In genomic region chr15:48643776-48644497, GRCh38 we compare ENCODE assay signal across 8 cellular contexts. TPM values are rescaled to one million over a fixed set of nuclear protein-coding genes. Genes with fewer than 3 reads are reported as not detected.
DNase-seq lines count a peak whose midpoint lies in the region; ATAC-seq and TF ChIP-seq lines count a peak whose summit lies in the region.

No MANE protein-coding gene starts in this region.

- 45 to 47% methylated on average over 12 of the region's 12 CpGs for WGBS in ectodermal cell, 2 experiments

- H3K4me1 ChIP-seq in ectodermal cell (ENCODE audit: control insufficient read depth, insufficient read depth, low read length): peaks cover 22% of the 10 kb centered on the region

- TF ChIP-seq CTCF in natural killer cell (IDR thresholded peaks at IDR 0.05): no peak

- peaks cover 19% of the 10 kb centered on the region for H3K27me3 ChIP-seq in ectodermal cell (ENCODE audit: control insufficient read depth, insufficient read depth, low read length, poor library complexity, severe bottlenecking)

- ATAC-seq in natural killer cell (no peak), naive B cell (ENCODE audit: low read depth in 2 of 2) (no peak), GM18519 (IDR thresholded peaks at IDR 0.05; ENCODE audit: low FRiP score, unreplicated experiment) (no peak), GM18858 (IDR thresholded peaks at IDR 0.05; ENCODE audit: unreplicated experiment) (no peak), GM21367 (IDR thresholded peaks at IDR 0.05; ENCODE audit: unreplicated experiment) (no peak)
- ATAC-seq in natural killer cell treated with Interleukin-12 subunit alpha and Interleukin-12 subunit beta and Interleukin-15 and Interleukin-18, amount 100 ng/mL, for 72 hours: no peak

- H3K27ac Mint-ChIP-seq in natural killer cell: no peak overlapping the region
- H3K27ac Mint-ChIP-seq in natural killer cell treated with Interleukin-12 subunit alpha and Interleukin-12 subunit beta and Interleukin-15 and Interleukin-18, amount 100 ng/mL, for 72 hours: no peak overlapping the region
- H3K27ac Mint-ChIP-seq in naive B cell: peak overlapping the region in 1 of 6 donors; percentile 54

- H3K27me3 Mint-ChIP-seq in natural killer cell (ENCODE audit: low read depth in 2 of 2): peaks cover 32 to 48% of the 10 kb centered on the region in 2 donors
- H3K27me3 Mint-ChIP-seq in natural killer cell treated with Interleukin-12 subunit alpha and Interleukin-12 subunit beta and Interleukin-15 and Interleukin-18, amount 100 ng/mL, for 72 hours: peaks cover 28 to 41% of the 10 kb centered on the region in 2 donors
- H3K27me3 Mint-ChIP-seq in naive B cell: peaks cover 22 to 31% (median 25%) of the 10 kb centered on the region in 3 donors

- peak overlapping the region; percentile 29 for H3K4me3 Mint-ChIP-seq in natural killer cell
- H3K4me3 Mint-ChIP-seq in natural killer cell treated with Interleukin-12 subunit alpha and Interleukin-12 subunit beta and Interleukin-15 and Interleukin-18, amount 100 ng/mL, for 72 hours: no peak overlapping the region
- peak overlapping the region in 6 of 8 donors; percentile 25 to 78 (median 54) for H3K4me3 Mint-ChIP-seq in naive B cell

- H3K36me3 ChIP-seq in ectodermal cell (ENCODE audit: control insufficient read depth, insufficient read depth, low read length): no peaks in the 10 kb centered on the region

- H3K9me3 Mint-ChIP-seq in natural killer cell (no peaks in the 10 kb centered on the region), naive B cell (no peaks in the 10 kb centered on the region)
- H3K9me3 Mint-ChIP-seq in natural killer cell treated with Interleukin-12 subunit alpha and Interleukin-12 subunit beta and Interleukin-15 and Interleukin-18, amount 100 ng/mL, for 72 hours: no peaks in the 10 kb centered on the region

- no peak overlapping the region for H3K27ac ChIP-seq in ectodermal cell (ENCODE audit: insufficient read depth, low read depth, low read length, poor library complexity, severe bottlenecking)

- H3K4me1 Mint-ChIP-seq in natural killer cell (no peaks in the 10 kb centered on the region), naive B cell (peaks cover 0 to 11% (median 8%) of the 10 kb centered on the region in 3 donors)
- H3K4me1 Mint-ChIP-seq in natural killer cell treated with Interleukin-12 subunit alpha and Interleukin-12 subunit beta and Interleukin-15 and Interleukin-18, amount 100 ng/mL, for 72 hours (ENCODE audit: low read depth in 2 of 2): no peaks in the 10 kb centered on the region

- H3K36me3 Mint-ChIP-seq in natural killer cell: no peaks in the 10 kb centered on the region
- H3K36me3 Mint-ChIP-seq in natural killer cell treated with Interleukin-12 subunit alpha and Interleukin-12 subunit beta and Interleukin-15 and Interleukin-18, amount 100 ng/mL, for 72 hours: no peaks in the 10 kb centered on the region
- H3K36me3 Mint-ChIP-seq in naive B cell: no peaks in the 10 kb centered on the region

- DNase-seq in natural killer cell: no peak
- no peak for DNase-seq in natural killer cell treated with Interleukin-12 subunit alpha and Interleukin-12 subunit beta and Interleukin-15 and Interleukin-18, amount 100 ng/mL, for 72 hours (ENCODE audit: low spot score)
- no peak for DNase-seq in naive B cell
- DNase-seq in stimulated activated CD4-positive, alpha-beta T cell treated with anti-CD3 and anti-CD28 coated beads, Interleukin-2, amount 100 ng/mL, for 48 hours: no peak

- peak overlapping the region; percentile 69 for H3K4me3 ChIP-seq in ectodermal cell (ENCODE audit: insufficient read depth, low read depth, low read length)

- no peaks in the 10 kb centered on the region for H3K9me3 ChIP-seq in ectodermal cell (ENCODE audit: control insufficient read depth, low read length)

- intact Hi-C loops in natural killer cell (cut with micrococcal nuclease): no loop called here

RNA-seq across cellular contexts. Expression of gene FBN1, which starts 1.6 kb away (rescaled TPM):
- under 1 TPM; 0.33 to 0.54 (median 0.33) TPM for total RNA-seq in natural killer cell
- under 1 TPM; 0.29 to 0.59 TPM for total RNA-seq in natural killer cell treated with Interleukin-12 subunit alpha and Interleukin-12 subunit beta and Interleukin-15 and Interleukin-18, amount 100 ng/mL, for 72 hours
- polyA plus RNA-seq in ectodermal cell (2013, experiment 1 of 4): 29.8 TPM
- 44.7 TPM for polyA plus RNA-seq in ectodermal cell (2013, experiment 2 of 4)
- polyA plus RNA-seq in ectodermal cell (2013, experiment 3 of 4): 27.4 TPM
- 32.8 TPM for polyA plus RNA-seq in ectodermal cell (2013, experiment 4 of 4)
- under 1 TPM in 1 of 6 donors, not detected in 5; 0.03 TPM for polyA plus RNA-seq in naive B cell (ENCODE audit: low read depth in 6 of 6)
